In the genomic region with DNA sequence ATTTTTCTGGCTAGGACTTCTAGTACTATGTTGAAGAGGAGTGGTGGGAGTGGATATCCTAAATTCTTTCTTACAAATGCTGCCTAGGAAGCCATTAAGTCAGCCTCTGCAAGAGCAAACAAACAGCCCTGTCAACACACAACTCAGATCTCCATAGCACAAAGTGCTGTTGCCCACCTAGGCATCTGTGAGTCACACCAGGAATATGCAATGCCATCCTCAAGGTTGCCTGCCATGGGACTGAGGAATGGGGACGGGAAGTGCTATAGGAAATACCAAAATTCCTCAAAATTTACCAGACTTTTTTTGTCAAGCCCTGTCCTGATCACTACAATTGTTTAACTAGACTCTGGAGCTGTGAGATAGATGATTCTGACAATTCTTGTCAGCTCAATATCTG, we compare ENCODE assay signal across 1 cellular context.
TF ChIP-seq lines count a peak whose summit lies in the region.

No MANE protein-coding gene starts in this region.

TF ChIP-seq in H1, 55 proteins besides CTCF, POLR2A, EP300 and RAD21 (continued from another document):
- TF ChIP-seq USF2 (IDR thresholded peaks at IDR 0.05; ENCODE audit: low read length) (no peak), MAX (IDR thresholded peaks at IDR 0.05) (no peak)
TF ChIP-seq in H1: peak in this region for 1.
